1 cellular context compared by ENCODE assay signal in the genomic region with DNA sequence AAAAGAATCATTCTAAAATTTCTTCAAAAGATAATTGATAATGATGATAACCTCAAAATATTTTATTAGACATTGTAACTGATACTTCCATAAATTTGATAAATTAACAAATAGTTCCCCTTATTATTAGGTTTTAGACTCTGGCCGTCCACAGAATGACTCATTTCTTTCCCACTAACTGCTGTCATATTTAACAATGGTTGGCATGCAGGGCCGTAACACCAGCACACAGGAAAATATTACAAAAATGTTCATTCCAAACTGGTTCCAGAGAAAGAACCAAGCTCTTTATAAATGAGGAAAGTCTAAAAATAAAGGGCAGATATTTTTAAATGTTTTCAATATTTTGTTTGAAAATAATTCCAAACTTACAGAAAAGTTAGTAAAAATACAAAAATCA.
TF ChIP-seq lines count a peak whose summit lies in the region.

No MANE protein-coding gene starts in this region.

TF ChIP-seq in WTC11, 78 proteins besides CTCF, POLR2A, EP300 and RAD21:
- TF ChIP-seq, protein P1, sequence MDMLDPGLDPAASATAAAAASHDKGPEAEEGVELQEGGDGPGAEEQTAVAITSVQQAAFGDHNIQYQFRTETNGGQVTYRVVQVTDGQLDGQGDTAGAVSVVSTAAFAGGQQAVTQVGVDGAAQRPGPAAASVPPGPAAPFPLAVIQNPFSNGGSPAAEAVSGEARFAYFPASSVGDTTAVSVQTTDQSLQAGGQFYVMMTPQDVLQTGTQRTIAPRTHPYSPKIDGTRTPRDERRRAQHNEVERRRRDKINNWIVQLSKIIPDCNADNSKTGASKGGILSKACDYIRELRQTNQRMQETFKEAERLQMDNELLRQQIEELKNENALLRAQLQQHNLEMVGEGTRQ (CRISPR knock-in tag; IDR thresholded peaks at IDR 0.05) = no peak
- TF ChIP-seq ZNF416 (CRISPR knock-in tag; IDR thresholded peaks at IDR 0.05) (no peak), JAZF1 (CRISPR knock-in tag; IDR thresholded peaks at IDR 0.05) (no peak), ZNF423 (CRISPR knock-in tag; IDR thresholded peaks at IDR 0.05) (no peak)
- TF ChIP-seq, protein P2, sequence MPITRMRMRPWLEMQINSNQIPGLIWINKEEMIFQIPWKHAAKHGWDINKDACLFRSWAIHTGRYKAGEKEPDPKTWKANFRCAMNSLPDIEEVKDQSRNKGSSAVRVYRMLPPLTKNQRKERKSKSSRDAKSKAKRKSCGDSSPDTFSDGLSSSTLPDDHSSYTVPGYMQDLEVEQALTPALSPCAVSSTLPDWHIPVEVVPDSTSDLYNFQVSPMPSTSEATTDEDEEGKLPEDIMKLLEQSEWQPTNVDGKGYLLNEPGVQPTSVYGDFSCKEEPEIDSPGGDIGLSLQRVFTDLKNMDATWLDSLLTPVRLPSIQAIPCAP (CRISPR knock-in tag; IDR thresholded peaks at IDR 0.05) = no peak
TF ChIP-seq in WTC11: peak in this region for 0.
